Comparison of ENCODE assay signal across 22 cellular contexts in the genomic region with DNA sequence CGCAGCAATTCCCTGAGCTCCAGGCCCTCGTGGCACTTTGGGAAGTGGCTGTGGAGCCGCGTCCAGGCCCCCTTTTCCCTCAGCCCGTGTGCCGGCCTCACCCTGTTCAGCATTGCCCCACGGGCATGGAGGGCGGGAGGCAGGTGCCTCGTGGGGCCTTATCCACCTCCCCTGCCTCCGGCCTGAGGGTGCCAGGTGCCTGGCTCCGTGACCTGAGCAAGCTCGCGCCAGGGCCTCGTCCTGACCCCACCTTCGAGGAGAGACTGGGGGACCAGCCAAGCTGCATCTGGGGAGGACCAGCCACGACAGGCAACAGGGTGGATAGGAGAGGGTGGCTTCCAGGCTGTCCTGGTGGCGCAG. TPM values are rescaled to one million over a fixed set of nuclear protein-coding genes. Genes with fewer than 3 reads are reported as not detected.
DNase-seq lines count a peak whose midpoint lies in the region; ATAC-seq, FAIRE-seq and TF ChIP-seq lines count a peak whose summit lies in the region.
"Had no signal": no experiment of that assay in that cellular context is flagged by ENCODE, and none has a peak within 500 bp of the region (broad histone marks: within the 10 kb centered on the region; RNA-seq: fewer than 3 reads in every experiment).

No MANE protein-coding gene starts in this region.

- peak; percentile 28 for DNase-seq in Right ventricle myocardium superior
- no peak for DNase-seq in right atrium auricular region (ENCODE audit: low spot score)
- no peak for DNase-seq in RWPE1 (ENCODE audit: low spot score)
- no peak for DNase-seq in NCI-H1694 (lab: John Stamatoyannopoulos, UW)
- DNase-seq in HTR-8/SVneo (ENCODE audit: insufficient read length, low spot score): no peak
- DNase-seq: Calu3; CD4-positive, alpha-beta memory T cell; COR-L47; DMS53; DMS79 treated with DMSO at 0.1 percent for 48 hours; H9; HFFc6 had no signal

- H3K4me1 ChIP-seq in right atrium auricular region: no peaks in the 10 kb centered on the region
- no peaks in the 10 kb centered on the region for H3K4me1 ChIP-seq in HEK293 (ENCODE audit: control insufficient read depth, insufficient read depth, low read length)

- CTCF ChIA-PET in HEK293 (lab: Yijun Ruan, JAX) (interaction anchor here (0.6 to 1.2 kb wide), 3 partner anchors 20 to 292 kb away, joined by 3 to 5 read pairs (median 3); no protein-coding TSS in a partner anchor), RWPE1 (lab: Yijun Ruan, JAX) (interaction anchor here (0.6 to 1.1 kb wide), 2 partner anchors 20 to 33 kb away, joined by 3 read pairs; no protein-coding TSS in a partner anchor)

- H3K36me3 ChIP-seq in right atrium auricular region (no peaks in the 10 kb centered on the region), HEK293 (ENCODE audit: control insufficient read depth in 2 of 2, insufficient read depth in 1 of 2, low read length in 2 of 2) (peaks cover 0 to 89% of the 10 kb centered on the region in 2 experiments; a peak in 1 of 3 replicates)

- FAIRE-seq in HTR-8/SVneo (lab: Jason Lieb, UNC): no peak
- FAIRE-seq: A204.1, GM19239 had no signal

- no peaks in the 10 kb centered on the region for H3K27me3 ChIP-seq in right atrium auricular region
- H3K27me3 ChIP-seq: BLaER1 treated with 17β-estradiol and CSF1 and Interleukin-3, amounts not matched to agents 10 nM and 100 nM had no signal

- no peak overlapping the region for H3K4me3 ChIP-seq in right atrium auricular region
- H3K4me3 ChIP-seq in HEK293 (ENCODE audit: low read depth, low read length): no peak overlapping the region
- H3K4me3 ChIP-seq: BLaER1 treated with 17β-estradiol and CSF1 and Interleukin-3, amounts not matched to agents 10 nM and 100 nM; GM23338 had no signal

- H3K27ac ChIP-seq in right atrium auricular region (no peak overlapping the region), HEK293 (ENCODE audit: extremely low read depth, low read depth, low read length) (no peak overlapping the region), RWPE1 (peak overlapping the region; percentile 3; the same call in 1 of the 2 replicates)
- H3K27ac ChIP-seq: 22Rv1; BLaER1 treated with 17β-estradiol and CSF1 and Interleukin-3, amounts not matched to agents 10 nM and 100 nM had no signal

- no peaks in the 10 kb centered on the region for H3K9me3 ChIP-seq in right atrium auricular region
- H3K9me3 ChIP-seq in HEK293 (ENCODE audit: control insufficient read depth, insufficient read depth, low read depth, low read length): no peaks in the 10 kb centered on the region
- H3K9me3 ChIP-seq: BLaER1 treated with 17β-estradiol and CSF1 and Interleukin-3, amounts not matched to agents 10 nM and 100 nM had no signal

- ATAC-seq in Right ventricle myocardium superior (ENCODE audit: poor library complexity): no peak

- intact Hi-C loops in Right ventricle myocardium superior (cut with DNase I): no loop called here

- POLR2A ChIA-PET in HEK293 (lab: Yijun Ruan, JAX) (no interaction called here), RWPE1 (lab: Yijun Ruan, JAX; ENCODE audit: low non-redundant PET) (no interaction called here)

- TF ChIP-seq CTCF in right atrium auricular region (IDR thresholded peaks at IDR 0.05) (no peak), HEK293 (tag by site-specific recombination; IDR thresholded peaks at IDR 0.05) (no peak), RWPE1 (conservative IDR thresholded peaks at IDR 0.05; ENCODE audit: low read depth) (no peak)

TF ChIP-seq in HEK293, 187 proteins besides CTCF, POLR2A, EP300 and RAD21:
- TF ChIP-seq GLIS2 (tag by site-specific recombination; IDR thresholded peaks at IDR 0.05) (0 out of 2 replicates have a peak, but pooled peaks have one; percentile 20), ZNF701 (tag by site-specific recombination; IDR thresholded peaks at IDR 0.05) (no peak), KLF8 (tag by site-specific recombination; IDR thresholded peaks at IDR 0.05) (0 out of 2 replicates have a peak, but pooled peaks have one; percentile 4)

RNA-seq across cellular contexts. Expression of gene AATK, which starts 27.0 kb away (rescaled TPM):
- total RNA-seq in Right ventricle myocardium superior: 5.3 TPM
- 1 to 10 TPM; 5.4 to 6.5 TPM for total RNA-seq in right atrium auricular region
- total RNA-seq: Calu3 had no signal

RNA-seq across cellular contexts. Expression of gene PVALEF, which starts 27.7 kb away (rescaled TPM):
- not detected for total RNA-seq in Right ventricle myocardium superior
- total RNA-seq in right atrium auricular region: not detected
- total RNA-seq: B cell; Calu3; CD4-positive, alpha-beta memory T cell; Daoy; G401; GM23338; H4; H9; HFFc6 had no signal

RNA-seq across cellular contexts. Expression of gene CEP131, which starts 29.7 kb away (rescaled TPM):
- total RNA-seq in Right ventricle myocardium superior (11.1 TPM), right atrium auricular region (1 to 10 TPM; 5.5 to 6.2 TPM)

RNA-seq across cellular contexts. Expression of gene TEPSIN, which starts 45.8 kb away (rescaled TPM):
- 13.4 TPM for total RNA-seq in Right ventricle myocardium superior
- 10 to 100 TPM; 12.3 to 14.3 TPM for total RNA-seq in right atrium auricular region

RNA-seq across cellular contexts. Expression of gene NDUFAF8, which starts 46.1 kb away (rescaled TPM):
- 59.4 TPM for total RNA-seq in Right ventricle myocardium superior
- 10 to 100 TPM; 53.1 to 53.5 TPM for total RNA-seq in right atrium auricular region
